In the genomic region with DNA sequence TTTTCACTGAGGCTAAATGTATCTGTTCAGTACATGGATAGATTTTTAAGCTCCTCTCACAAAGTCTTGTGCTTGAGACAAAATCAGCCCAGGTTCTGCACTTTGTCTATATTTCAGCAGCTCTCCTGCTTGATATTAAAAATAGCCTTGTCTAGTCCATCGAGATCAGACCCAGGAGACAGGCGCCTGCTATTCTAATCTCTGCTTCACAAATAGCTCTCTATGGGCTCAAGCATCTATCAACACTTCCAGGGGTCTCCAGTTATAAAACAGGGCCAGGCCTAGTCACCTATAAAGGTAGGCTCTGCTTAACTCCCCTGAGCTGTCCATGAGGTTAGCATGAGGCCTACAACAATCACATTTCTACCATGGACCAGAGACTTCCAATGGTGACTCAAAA, we compare ENCODE assay signal across 19 cellular contexts.
DNase-seq lines count a peak whose midpoint lies in the region; ATAC-seq and TF ChIP-seq lines count a peak whose summit lies in the region.
"Had no signal": no experiment of that assay in that cellular context is flagged by ENCODE, and none has a peak within 500 bp of the region (broad histone marks: within the 10 kb centered on the region; RNA-seq: fewer than 3 reads in every experiment).

No MANE protein-coding gene starts in this region.

- 26 to 42% (median 30%) methylated on average over 2 of the region's 2 CpGs for WGBS in heart left ventricle, 4 donors

- POLR2A ChIA-PET in CD4-positive, alpha-beta T cell (lab: Charles Lee): no interaction called here

- H3K9me3 Mint-ChIP-seq in natural killer cell treated with Interleukin-12 subunit alpha and Interleukin-12 subunit beta and Interleukin-15 and Interleukin-18, amount 100 ng/mL, for 72 hours: no peaks in the 10 kb centered on the region
- H3K9me3 Mint-ChIP-seq in natural killer cell: no peaks in the 10 kb centered on the region
- H3K9me3 Mint-ChIP-seq in neural crest cell: peaks cover 3% of the 10 kb centered on the region
- H3K9me3 Mint-ChIP-seq in type B pancreatic cell: no peaks in the 10 kb centered on the region
- H3K9me3 Mint-ChIP-seq in CD4-positive, alpha-beta T cell: no peaks in the 10 kb centered on the region

- ATAC-seq in natural killer cell treated with Interleukin-12 subunit alpha and Interleukin-12 subunit beta and Interleukin-15 and Interleukin-18, amount 100 ng/mL, for 72 hours: no peak
- ATAC-seq in natural killer cell: no peak
- peak; percentile 55 to 84 (median 69) for ATAC-seq in heart left ventricle
- ATAC-seq in CD4-positive, alpha-beta T cell (ENCODE audit: poor library complexity): no peak
- ATAC-seq: T-helper 17 cell had no signal

- TF ChIP-seq POLR2A in heart left ventricle (IDR thresholded peaks at IDR 0.05): no peak

- H3K27ac ChIP-seq in heart left ventricle: peak overlapping the region in 11 of 12 donors; percentile 41 to 78 (median 60)
- H3K27ac ChIP-seq in CD4-positive, alpha-beta T cell (ENCODE audit: low read depth, low read length): no peak overlapping the region
- H3K27ac ChIP-seq: ascending aorta, C4-2B had no signal

- H3K4me1 Mint-ChIP-seq in natural killer cell treated with Interleukin-12 subunit alpha and Interleukin-12 subunit beta and Interleukin-15 and Interleukin-18, amount 100 ng/mL, for 72 hours (ENCODE audit: low read depth in 2 of 2): peaks cover 28 to 32% of the 10 kb centered on the region in 2 donors
- H3K4me1 Mint-ChIP-seq in natural killer cell (peaks cover 29 to 42% of the 10 kb centered on the region in 2 donors), neural crest cell (peaks cover 81% of the 10 kb centered on the region), type B pancreatic cell (ENCODE audit: unreplicated experiment) (peaks cover 63% of the 10 kb centered on the region)
- peaks cover 51% of the 10 kb centered on the region for H3K4me1 Mint-ChIP-seq in CD4-positive, alpha-beta T cell (ENCODE audit: low read depth)

- H3K27me3 ChIP-seq in heart left ventricle: no peaks in the 10 kb centered on the region
- H3K27me3 ChIP-seq in CD4-positive, alpha-beta T cell (ENCODE audit: control insufficient read depth, insufficient read depth, low read length): no peaks in the 10 kb centered on the region
- H3K27me3 ChIP-seq: ascending aorta had no signal

- no peaks in the 10 kb centered on the region for H3K9me3 ChIP-seq in heart left ventricle
- H3K9me3 ChIP-seq in CD4-positive, alpha-beta T cell (ENCODE audit: control insufficient read depth, low read length): no peaks in the 10 kb centered on the region
- H3K9me3 ChIP-seq: ascending aorta had no signal

- no peak for DNase-seq in natural killer cell treated with Interleukin-12 subunit alpha and Interleukin-12 subunit beta and Interleukin-15 and Interleukin-18, amount 100 ng/mL, for 72 hours (ENCODE audit: low spot score)
- DNase-seq in natural killer cell: no peak
- peak in 2 of 5 donors; percentile 46 to 48 for DNase-seq in heart left ventricle
- no peak for DNase-seq in neural crest cell (ENCODE audit: low read depth, low spot score)
- no peak for DNase-seq in type B pancreatic cell (ENCODE audit: extremely low spot score, unreplicated experiment)
- DNase-seq in T-helper 2 cell: no peak
- DNase-seq in CD4-positive, alpha-beta T cell: no peak
- no peak for DNase-seq in cerebellar nuclear complex (lab: John Stamatoyannopoulos, UW)
- DNase-seq: activated naive CD4-positive, alpha-beta T cell; cortex of kidney; KG1; NCI-H1048; NCI-H2081; NCI-H524 treated with DMSO at 0.1 percent for 48 hours; OCI-M1; small intestine; T-helper 17 cell had no signal

- no peaks in the 10 kb centered on the region for H3K27me3 Mint-ChIP-seq in natural killer cell treated with Interleukin-12 subunit alpha and Interleukin-12 subunit beta and Interleukin-15 and Interleukin-18, amount 100 ng/mL, for 72 hours
- H3K27me3 Mint-ChIP-seq in natural killer cell (ENCODE audit: low read depth in 2 of 2): no peaks in the 10 kb centered on the region
- H3K27me3 Mint-ChIP-seq in neural crest cell (ENCODE audit: low read depth): no peaks in the 10 kb centered on the region
- H3K27me3 Mint-ChIP-seq in type B pancreatic cell: no peaks in the 10 kb centered on the region
- H3K27me3 Mint-ChIP-seq in CD4-positive, alpha-beta T cell: no peaks in the 10 kb centered on the region
- H3K27me3 Mint-ChIP-seq: T-helper 17 cell had no signal

- no peak overlapping the region for H3K4me3 Mint-ChIP-seq in natural killer cell treated with Interleukin-12 subunit alpha and Interleukin-12 subunit beta and Interleukin-15 and Interleukin-18, amount 100 ng/mL, for 72 hours
- no peak overlapping the region for H3K4me3 Mint-ChIP-seq in natural killer cell
- peak overlapping the region; percentile 58 for H3K4me3 Mint-ChIP-seq in neural crest cell
- peak overlapping the region; percentile 25 for H3K4me3 Mint-ChIP-seq in type B pancreatic cell
- no peak overlapping the region for H3K4me3 Mint-ChIP-seq in CD4-positive, alpha-beta T cell
- H3K4me3 Mint-ChIP-seq: T-helper 17 cell had no signal

- intact Hi-C loops in natural killer cell (cut with micrococcal nuclease) (loop anchor here (5.0 kb wide), 1 partner anchor 43 kb away; no protein-coding TSS in a partner anchor), heart left ventricle (cut with DNase I) (loop anchor here in 7 of 10 donors (2.0 to 5.0 kb wide), 7 partner anchors 46 to 483 kb away; no protein-coding TSS in a partner anchor)
- intact Hi-C loops in CD4-positive, alpha-beta T cell (cut with DNase I, micrococcal nuclease): loop anchor here (5.0 kb wide), 1 partner anchor 52 kb away; no protein-coding TSS in a partner anchor

- no peaks in the 10 kb centered on the region for H3K36me3 Mint-ChIP-seq in natural killer cell treated with Interleukin-12 subunit alpha and Interleukin-12 subunit beta and Interleukin-15 and Interleukin-18, amount 100 ng/mL, for 72 hours
- H3K36me3 Mint-ChIP-seq in natural killer cell (no peaks in the 10 kb centered on the region), neural crest cell (ENCODE audit: low read depth) (peaks cover 3% of the 10 kb centered on the region), type B pancreatic cell (no peaks in the 10 kb centered on the region)
- H3K36me3 Mint-ChIP-seq in CD4-positive, alpha-beta T cell (ENCODE audit: low read depth): no peaks in the 10 kb centered on the region

- peaks cover 0 to 80% (median 44%) of the 10 kb centered on the region in 12 donors for H3K4me1 ChIP-seq in heart left ventricle

- TF ChIP-seq CTCF in natural killer cell (IDR thresholded peaks at IDR 0.05) (no peak), heart left ventricle (IDR thresholded peaks at IDR 0.05) (no peak), neural crest cell (conservative IDR thresholded peaks at IDR 0.05) (no peak), type B pancreatic cell (conservative IDR thresholded peaks at IDR 0.05) (no peak)
- no peak for TF ChIP-seq CTCF in CD4-positive, alpha-beta T cell (IDR thresholded peaks at IDR 0.05)

- H3K27ac Mint-ChIP-seq in natural killer cell treated with Interleukin-12 subunit alpha and Interleukin-12 subunit beta and Interleukin-15 and Interleukin-18, amount 100 ng/mL, for 72 hours: peak overlapping the region; percentile 9 to 51
- H3K27ac Mint-ChIP-seq in natural killer cell: no peak overlapping the region
- H3K27ac Mint-ChIP-seq in neural crest cell (ENCODE audit: unreplicated experiment): peak overlapping the region; percentile 93
- peak overlapping the region; percentile 23 for H3K27ac Mint-ChIP-seq in type B pancreatic cell
- H3K27ac Mint-ChIP-seq in CD4-positive, alpha-beta T cell: no peak overlapping the region

- CTCF ChIA-PET in CD4-positive, alpha-beta T cell (lab: Charles Lee): interaction anchor here (2.1 kb wide), 1 partner anchor 59 kb away, joined by 5 read pairs; no protein-coding TSS in a partner anchor

- no peaks in the 10 kb centered on the region for H3K36me3 ChIP-seq in heart left ventricle
- H3K36me3 ChIP-seq: ascending aorta had no signal

- no peak overlapping the region for H3K4me3 ChIP-seq in heart left ventricle
- H3K4me3 ChIP-seq: ascending aorta had no signal

Comparison
In these comparisons a context has a peak if more than half of its experiments do, and no peak if none do; other contexts are left out.
1. H3K27ac Mint-ChIP-seq: peak in natural killer cell treated with Interleukin-12 subunit alpha and Interleukin-12 subunit beta and Interleukin-15 and Interleukin-18, amount 100 ng/mL, for 72 hours (2 of 2), neural crest cell (single experiment) and type B pancreatic cell (single experiment); none in natural killer cell (0 of 2) and CD4-positive, alpha-beta T cell (single experiment).
2. ATAC-seq: peak in heart left ventricle (4 of 4); none in natural killer cell treated with Interleukin-12 subunit alpha and Interleukin-12 subunit beta and Interleukin-15 and Interleukin-18, amount 100 ng/mL, for 72 hours (0 of 2), natural killer cell (0 of 3) and CD4-positive, alpha-beta T cell (single experiment).
3. H3K4me3 Mint-ChIP-seq: peak in neural crest cell (single experiment) and type B pancreatic cell (single experiment); none in natural killer cell treated with Interleukin-12 subunit alpha and Interleukin-12 subunit beta and Interleukin-15 and Interleukin-18, amount 100 ng/mL, for 72 hours (single experiment), natural killer cell (single experiment) and CD4-positive, alpha-beta T cell (single experiment).